In genomic region chr2:111235616-111236015, GRCh38 we compare ENCODE assay signal across 15 cellular contexts.
"Had no signal": no experiment of that assay in that cellular context is flagged by ENCODE, and none has a peak within 500 bp of the region (broad histone marks: within the 10 kb centered on the region; RNA-seq: fewer than 3 reads in every experiment).

No MANE protein-coding gene starts in this region.

- H3K36me3 ChIP-seq: brain microvascular endothelial cell, gastroesophageal sphincter, neural progenitor cell, pancreas, tibial artery, vagina had no signal

- ATAC-seq: gastroesophageal sphincter had no signal

- DNase-seq: activated CD4-positive, alpha-beta memory T cell treated with anti-CD3 and anti-CD28 coated beads, Interleukin-2, amount 10 ng/mL, durations not matched to agents 7 days and 5 days; activated CD4-positive, alpha-beta T cell treated with anti-CD3 and anti-CD28 coated beads for 1 hour; activated gamma-delta T cell; activated T-cell treated with anti-CD3 and anti-CD28 coated beads, Interleukin-2, amount 50 U/mL, for 48 hours; brain microvascular endothelial cell; dorsolateral prefrontal cortex; kidney glomerular epithelial cell; stimulated activated CD4-positive, alpha-beta T cell treated with anti-CD3 and anti-CD28 coated beads, Interleukin-15, amount 100 ng/mL, for 24 hours; T1000; tibial artery had no signal

- H3K4me3 ChIP-seq: dorsolateral prefrontal cortex, gastroesophageal sphincter, neural progenitor cell, pancreas, tibial artery, vagina had no signal

- H3K4me1 ChIP-seq: gastroesophageal sphincter, neural progenitor cell, vagina had no signal

- H3K27me3 ChIP-seq: brain microvascular endothelial cell, gastroesophageal sphincter, neural progenitor cell, pancreas, tibial artery, vagina had no signal

- H3K27ac Mint-ChIP-seq: activated naive CD8-positive, alpha-beta T cell; neural progenitor cell had no signal

- H3K4me3 Mint-ChIP-seq: activated CD4-positive, alpha-beta memory T cell treated with anti-CD3 and anti-CD28 coated beads, Interleukin-2, amount 10 ng/mL, durations not matched to agents 7 days and 5 days; activated naive CD8-positive, alpha-beta T cell; neural progenitor cell had no signal

- H3K27me3 Mint-ChIP-seq: activated CD4-positive, alpha-beta memory T cell treated with anti-CD3 and anti-CD28 coated beads, Interleukin-2, amount 10 ng/mL, durations not matched to agents 7 days and 5 days; activated naive CD8-positive, alpha-beta T cell had no signal

- H3K9me3 ChIP-seq: pancreas, tibial artery, vagina had no signal

- H3K27ac ChIP-seq: brain microvascular endothelial cell, dorsolateral prefrontal cortex, gastroesophageal sphincter, neural progenitor cell, pancreas, tibial artery, vagina had no signal

- H3K4me1 Mint-ChIP-seq: neural progenitor cell had no signal
